Comparison of ENCODE assay signal across 21 cellular contexts in genomic region chr9:76007935-76008334, GRCh38.
DNase-seq lines count a peak whose midpoint lies in the region; ATAC-seq and TF ChIP-seq lines count a peak whose summit lies in the region.
"Had no signal": no experiment of that assay in that cellular context is flagged by ENCODE, and none has a peak within 500 bp of the region (broad histone marks: within the 10 kb centered on the region; RNA-seq: fewer than 3 reads in every experiment).

No MANE protein-coding gene starts in this region.

- H3K36me3 Mint-ChIP-seq in activated CD8-positive, alpha-beta T cell treated with anti-CD3 and anti-CD28 coated beads for 36 hours (ENCODE audit: low read depth): no peaks in the 10 kb centered on the region
- no peaks in the 10 kb centered on the region for H3K36me3 Mint-ChIP-seq in activated CD8-positive, alpha-beta T cell treated with anti-CD3 and anti-CD28 coated beads, Interleukin-2, amount 10 ng/mL, durations not matched to agents 7 days and 5 days (ENCODE audit: low read depth)
- no peaks in the 10 kb centered on the region for H3K36me3 Mint-ChIP-seq in stimulated activated naive CD8-positive, alpha-beta T cell treated with anti-CD3 and anti-CD28 coated beads, Interleukin-15, Interleukin-2, amounts not matched to agents 100 ng/mL and 50 ng/mL, for 24 hours (ENCODE audit: low read depth)
- H3K36me3 Mint-ChIP-seq in activated naive CD8-positive, alpha-beta T cell treated with anti-CD3 and anti-CD28 coated beads, Interleukin-2, amount 50 U/mL, for 24 hours (ENCODE audit: low read depth): no peaks in the 10 kb centered on the region

- no peak for TF ChIP-seq CTCF in activated CD8-positive, alpha-beta T cell treated with anti-CD3 and anti-CD28 coated beads for 36 hours (IDR thresholded peaks at IDR 0.05)

- peak overlapping the region; percentile 53 for H3K4me3 Mint-ChIP-seq in activated CD8-positive, alpha-beta T cell treated with anti-CD3 and anti-CD28 coated beads for 36 hours
- H3K4me3 Mint-ChIP-seq in activated CD8-positive, alpha-beta T cell treated with anti-CD3 and anti-CD28 coated beads, Interleukin-2, amount 10 ng/mL, durations not matched to agents 7 days and 5 days: no peak overlapping the region
- H3K4me3 Mint-ChIP-seq in stimulated activated naive CD8-positive, alpha-beta T cell treated with anti-CD3 and anti-CD28 coated beads, Interleukin-15, Interleukin-2, amounts not matched to agents 100 ng/mL and 50 ng/mL, for 24 hours: peak overlapping the region; percentile 60
- peak overlapping the region; percentile 60 for H3K4me3 Mint-ChIP-seq in activated naive CD8-positive, alpha-beta T cell treated with anti-CD3 and anti-CD28 coated beads, Interleukin-2, amount 50 U/mL, for 24 hours

- CTCF ChIA-PET in activated CD8-positive, alpha-beta T cell treated with anti-CD3 and anti-CD28 coated beads for 36 hours (lab: Charles Lee): no interaction called here
- CTCF ChIA-PET in activated CD8-positive, alpha-beta T cell treated with anti-CD3 and anti-CD28 coated beads, Interleukin-2, amount 10 ng/mL, durations not matched to agents 7 days and 5 days (lab: Charles Lee): no interaction called here

- H3K4me1 Mint-ChIP-seq in activated CD8-positive, alpha-beta T cell treated with anti-CD3 and anti-CD28 coated beads for 36 hours (ENCODE audit: low read depth): peaks cover 56% of the 10 kb centered on the region
- peaks cover 25% of the 10 kb centered on the region for H3K4me1 Mint-ChIP-seq in activated CD8-positive, alpha-beta T cell treated with anti-CD3 and anti-CD28 coated beads, Interleukin-2, amount 10 ng/mL, durations not matched to agents 7 days and 5 days (ENCODE audit: low read depth)
- peaks cover 66% of the 10 kb centered on the region for H3K4me1 Mint-ChIP-seq in stimulated activated naive CD8-positive, alpha-beta T cell treated with anti-CD3 and anti-CD28 coated beads, Interleukin-15, Interleukin-2, amounts not matched to agents 100 ng/mL and 50 ng/mL, for 24 hours (ENCODE audit: low read depth)
- H3K4me1 Mint-ChIP-seq in activated naive CD8-positive, alpha-beta T cell treated with anti-CD3 and anti-CD28 coated beads, Interleukin-2, amount 50 U/mL, for 24 hours: peaks cover 53% of the 10 kb centered on the region

- no peak for DNase-seq in activated CD8-positive, alpha-beta T cell treated with anti-CD3 and anti-CD28 coated beads for 36 hours
- DNase-seq in activated CD8-positive, alpha-beta T cell treated with anti-CD3 and anti-CD28 coated beads, Interleukin-2, amount 10 ng/mL, durations not matched to agents 7 days and 5 days: no peak
- DNase-seq in stimulated activated naive CD8-positive, alpha-beta T cell treated with anti-CD3 and anti-CD28 coated beads, Interleukin-15, Interleukin-2, amounts not matched to agents 100 U/mL and 50 U/mL, for 24 hours: no peak
- DNase-seq in activated naive CD8-positive, alpha-beta T cell treated with anti-CD3 and anti-CD28 coated beads, Interleukin-2, amount 50 U/mL, for 24 hours: no peak
- DNase-seq in erythroblast (lab: John Stamatoyannopoulos, UW): no peak
- no peak for DNase-seq in stimulated activated CD4-positive, alpha-beta T cell treated with anti-CD3 and anti-CD28 coated beads, Interleukin-2, amount 100 ng/mL, for 24 hours
- DNase-seq: AML-193, C1 segment of cervical spinal cord, DMS53, GDM1, GOT3, HCEC 1CT, IMR-90, NCI-H1092 treated with DMSO at 0.1 percent for 48 hours, NCI-H1436 treated with DMSO at 0.1 percent for 48 hours, NCI-H1930, PC-9, RPMI8226, SHP77 had no signal

- no peak for ATAC-seq in activated CD8-positive, alpha-beta T cell treated with anti-CD3 and anti-CD28 coated beads for 36 hours
- no peak for ATAC-seq in activated CD8-positive, alpha-beta T cell treated with anti-CD3 and anti-CD28 coated beads, Interleukin-2, amount 10 ng/mL, durations not matched to agents 7 days and 5 days
- no peak for ATAC-seq in stimulated activated naive CD8-positive, alpha-beta T cell treated with anti-CD3 and anti-CD28 coated beads, Interleukin-15, Interleukin-2, amounts not matched to agents 100 U/mL and 50 U/mL, for 24 hours
- no peak for ATAC-seq in activated naive CD8-positive, alpha-beta T cell treated with anti-CD3 and anti-CD28 coated beads, Interleukin-2, amount 50 U/mL, for 24 hours
- no peak for ATAC-seq in HG03432 (IDR thresholded peaks at IDR 0.05; ENCODE audit: unreplicated experiment)

- H3K27ac Mint-ChIP-seq in activated CD8-positive, alpha-beta T cell treated with anti-CD3 and anti-CD28 coated beads for 36 hours: peak overlapping the region; percentile 65
- H3K27ac Mint-ChIP-seq in activated CD8-positive, alpha-beta T cell treated with anti-CD3 and anti-CD28 coated beads, Interleukin-2, amount 10 ng/mL, durations not matched to agents 7 days and 5 days: no peak overlapping the region
- peak overlapping the region; percentile 82 for H3K27ac Mint-ChIP-seq in stimulated activated naive CD8-positive, alpha-beta T cell treated with anti-CD3 and anti-CD28 coated beads, Interleukin-15, Interleukin-2, amounts not matched to agents 100 ng/mL and 50 ng/mL, for 24 hours
- peak overlapping the region; percentile 19 for H3K27ac Mint-ChIP-seq in activated naive CD8-positive, alpha-beta T cell treated with anti-CD3 and anti-CD28 coated beads, Interleukin-2, amount 50 U/mL, for 24 hours

- no peak for TF ChIP-seq POLR2A in erythroblast (IDR thresholded peaks at IDR 0.05; ENCODE audit: low read length)

- POLR2A ChIA-PET in activated CD8-positive, alpha-beta T cell treated with anti-CD3 and anti-CD28 coated beads for 36 hours (lab: Charles Lee): interaction anchor here (1.3 kb wide), 1 partner anchor 8 kb away, joined by 4 read pairs; no protein-coding TSS in a partner anchor
- POLR2A ChIA-PET in activated CD8-positive, alpha-beta T cell treated with anti-CD3 and anti-CD28 coated beads, Interleukin-2, amount 10 ng/mL, durations not matched to agents 7 days and 5 days (lab: Charles Lee): no interaction called here

- intact Hi-C loops in activated CD8-positive, alpha-beta T cell treated with anti-CD3 and anti-CD28 coated beads for 36 hours (cut with micrococcal nuclease): no loop called here

- H3K27me3 Mint-ChIP-seq in activated CD8-positive, alpha-beta T cell treated with anti-CD3 and anti-CD28 coated beads for 36 hours: no peaks in the 10 kb centered on the region
- H3K27me3 Mint-ChIP-seq in activated CD8-positive, alpha-beta T cell treated with anti-CD3 and anti-CD28 coated beads, Interleukin-2, amount 10 ng/mL, durations not matched to agents 7 days and 5 days (ENCODE audit: low read depth): no peaks in the 10 kb centered on the region
- no peaks in the 10 kb centered on the region for H3K27me3 Mint-ChIP-seq in stimulated activated naive CD8-positive, alpha-beta T cell treated with anti-CD3 and anti-CD28 coated beads, Interleukin-15, Interleukin-2, amounts not matched to agents 100 ng/mL and 50 ng/mL, for 24 hours
- H3K27me3 Mint-ChIP-seq in activated naive CD8-positive, alpha-beta T cell treated with anti-CD3 and anti-CD28 coated beads, Interleukin-2, amount 50 U/mL, for 24 hours: no peaks in the 10 kb centered on the region

- H3K9me3 Mint-ChIP-seq in activated CD8-positive, alpha-beta T cell treated with anti-CD3 and anti-CD28 coated beads for 36 hours: no peaks in the 10 kb centered on the region
- no peaks in the 10 kb centered on the region for H3K9me3 Mint-ChIP-seq in activated CD8-positive, alpha-beta T cell treated with anti-CD3 and anti-CD28 coated beads, Interleukin-2, amount 10 ng/mL, durations not matched to agents 7 days and 5 days (ENCODE audit: insufficient read depth)
- H3K9me3 Mint-ChIP-seq in stimulated activated naive CD8-positive, alpha-beta T cell treated with anti-CD3 and anti-CD28 coated beads, Interleukin-15, Interleukin-2, amounts not matched to agents 100 ng/mL and 50 ng/mL, for 24 hours: no peaks in the 10 kb centered on the region
- no peaks in the 10 kb centered on the region for H3K9me3 Mint-ChIP-seq in activated naive CD8-positive, alpha-beta T cell treated with anti-CD3 and anti-CD28 coated beads, Interleukin-2, amount 50 U/mL, for 24 hours
